In genomic region chr19:53870485-53870844, GRCh38 we compare ENCODE assay signal across 8 cellular contexts. TPM values are rescaled to one million over a fixed set of nuclear protein-coding genes. Genes with fewer than 3 reads are reported as not detected.
DNase-seq lines count a peak whose midpoint lies in the region; ATAC-seq and TF ChIP-seq lines count a peak whose summit lies in the region.

No MANE protein-coding gene starts in this region.

- peak overlapping the region; percentile 6 for H3K18ac ChIP-seq in neuronal stem cell (ENCODE audit: low read length)

- H3K27ac Mint-ChIP-seq in CD4-positive, CD25-positive, alpha-beta regulatory T cell = peak overlapping the region in 2 of 3 donors; percentile 63 to 80

- no peak for ATAC-seq in CD4-positive, CD25-positive, alpha-beta regulatory T cell (ENCODE audit: low read depth in 2 of 2)

- H3K79me1 ChIP-seq in neuronal stem cell (ENCODE audit: low read depth, low read length) = peaks cover 13% of the 10 kb centered on the region

- no peak overlapping the region for H2BK120ac ChIP-seq in neuronal stem cell (ENCODE audit: low read depth, low read length)

- peaks cover 25% of the 10 kb centered on the region for H3K36me3 ChIP-seq in CD4-positive, CD25-positive, alpha-beta regulatory T cell (ENCODE audit: control insufficient read depth, insufficient read depth, low read length)
- peaks cover 16% of the 10 kb centered on the region in 2 donors for H3K36me3 ChIP-seq in duodenal mucosa (ENCODE audit: control insufficient read depth in 1 of 2, insufficient read depth in 2 of 2, low read length in 2 of 2)
- peaks cover 20 to 48% of the 10 kb centered on the region in 2 donors for H3K36me3 ChIP-seq in neuronal stem cell (replicated peaks in 1 of 2; ENCODE audit: control insufficient read depth in 2 of 2, insufficient read depth in 2 of 2, low read length in 2 of 2)

- no peaks in the 10 kb centered on the region for H3K27me3 ChIP-seq in CD4-positive, CD25-positive, alpha-beta regulatory T cell (ENCODE audit: control insufficient read depth, insufficient read depth, low read length)
- H3K27me3 ChIP-seq in duodenal mucosa (ENCODE audit: control insufficient read depth in 1 of 2, insufficient read depth in 2 of 2, low read length in 2 of 2) (no peaks in the 10 kb centered on the region), neuronal stem cell (ENCODE audit: control insufficient read depth in 3 of 3, insufficient read depth in 3 of 3, low read depth in 1 of 3, low read length in 3 of 3) (no peaks in the 10 kb centered on the region), dorsolateral prefrontal cortex (no peaks in the 10 kb centered on the region)

- intact Hi-C loops in dorsolateral prefrontal cortex (cut with DNase I) (no loop called here), posterior vena cava (cut with DNase I) (no loop called here)

- H3K27me3 Mint-ChIP-seq in CD4-positive, CD25-positive, alpha-beta regulatory T cell = peaks cover 14% of the 10 kb centered on the region

- WGBS in neuronal stem cell (ENCODE audit: extremely low coverage in 2 of 2, insufficient read length in 2 of 2, insufficient replicate concordance in 1 of 2), 2 donors = no CpG with 5 or more reads among the region's 5 CpGs

- no peak overlapping the region for H2BK12ac ChIP-seq in neuronal stem cell (ENCODE audit: low read length)

- no peak overlapping the region for H2AK5ac ChIP-seq in neuronal stem cell (ENCODE audit: low read depth, low read length)

- peak overlapping the region; percentile 34 for H3K4me2 ChIP-seq in neuronal stem cell (ENCODE audit: insufficient read depth, low read length, poor library complexity, severe bottlenecking)

- peak overlapping the region; percentile 100 for H3K27ac ChIP-seq in CD4-positive, CD25-positive, alpha-beta regulatory T cell (ENCODE audit: insufficient read depth, low read length, poor library complexity, severe bottlenecking)
- H3K27ac ChIP-seq in duodenal mucosa (ENCODE audit: low read depth, low read length) = peak overlapping the region; percentile 52
- peak overlapping the region; percentile 61 for H3K27ac ChIP-seq in neuronal stem cell (replicated peaks; ENCODE audit: low read length)
- peak overlapping the region in 26 of 59 donors; percentile 1 to 97 (median 36) for H3K27ac ChIP-seq in dorsolateral prefrontal cortex

- TF ChIP-seq CTCF in dorsolateral prefrontal cortex (IDR thresholded peaks at IDR 0.05 in 54 of 56, conservative IDR thresholded peaks at IDR 0.05 in 2 of 56; ENCODE audit: low read depth in 1 of 56, partially characterized antibody in 56 of 56) = no peak

- H3K4me1 Mint-ChIP-seq in CD4-positive, CD25-positive, alpha-beta regulatory T cell = peaks cover 6 to 72% (median 47%) of the 10 kb centered on the region in 4 donors

- no peak overlapping the region for H2BK15ac ChIP-seq in neuronal stem cell (ENCODE audit: low read length)

- H2BK5ac ChIP-seq in neuronal stem cell (ENCODE audit: low read length) = no peak overlapping the region

- H3K36me3 Mint-ChIP-seq in CD4-positive, CD25-positive, alpha-beta regulatory T cell = peaks cover 27% of the 10 kb centered on the region

- H3K9me3 ChIP-seq in CD4-positive, CD25-positive, alpha-beta regulatory T cell (ENCODE audit: control insufficient read depth in 2 of 2, low read length in 2 of 2) = no peaks in the 10 kb centered on the region
- no peaks in the 10 kb centered on the region for H3K9me3 ChIP-seq in duodenal mucosa (ENCODE audit: control insufficient read depth in 1 of 2, low read length in 2 of 2)
- no peaks in the 10 kb centered on the region for H3K9me3 ChIP-seq in neuronal stem cell (replicated peaks in 1 of 2; ENCODE audit: control insufficient read depth in 2 of 2, insufficient read depth in 1 of 2, low read depth in 1 of 2, low read length in 2 of 2)

- DNase-seq in CD4-positive, CD25-positive, alpha-beta regulatory T cell = no peak
- DNase-seq in NOMO-1 (lab: John Stamatoyannopoulos, UW; ENCODE audit: unreplicated experiment in 2 of 2) (peak; percentile 86 to 88), neuronal stem cell (ENCODE audit: low spot score) (no peak), dorsolateral prefrontal cortex (no peak), posterior vena cava (ENCODE audit: low spot score) (no peak), NCI-H1436 treated with DMSO at 0.1 percent for 48 hours (lab: John Stamatoyannopoulos, UW) (no peak)
- no peak for DNase-seq in stimulated activated CD4-positive, alpha-beta T cell treated with anti-CD3 and anti-CD28 coated beads, Interleukin-4, amount 100 ng/mL, for 24 hours

- H3K14ac ChIP-seq in neuronal stem cell (ENCODE audit: low read length) = no peak overlapping the region

- H3K4me3 Mint-ChIP-seq in CD4-positive, CD25-positive, alpha-beta regulatory T cell = peak overlapping the region; percentile 40 to 80 (median 74)

- H2AFZ ChIP-seq in neuronal stem cell (ENCODE audit: low read length) = no peak overlapping the region

- no peak overlapping the region for H3K4ac ChIP-seq in neuronal stem cell (ENCODE audit: low read length)

- peaks cover 0 to 4% (median 0%) of the 10 kb centered on the region in 7 donors for H3K9me3 Mint-ChIP-seq in CD4-positive, CD25-positive, alpha-beta regulatory T cell

- H3K4me1 ChIP-seq in CD4-positive, CD25-positive, alpha-beta regulatory T cell (ENCODE audit: control insufficient read depth, insufficient read depth, low read length, poor library complexity, severe bottlenecking) = peaks cover 57% of the 10 kb centered on the region
- H3K4me1 ChIP-seq in duodenal mucosa (ENCODE audit: control insufficient read depth in 1 of 2, insufficient read depth in 2 of 2, low read length in 2 of 2) (peaks cover 19 to 43% of the 10 kb centered on the region in 2 donors), neuronal stem cell (ENCODE audit: control insufficient read depth in 2 of 2, insufficient read depth in 1 of 2, low read depth in 1 of 2, low read length in 2 of 2) (peaks cover 6 to 13% of the 10 kb centered on the region in 2 donors)

- peak overlapping the region; percentile 23 to 43 for H3K9ac ChIP-seq in duodenal mucosa (ENCODE audit: low read depth in 1 of 2, low read length in 2 of 2)
- H3K9ac ChIP-seq in neuronal stem cell (ENCODE audit: low read depth, low read length, poor library complexity) = no peak overlapping the region

- no peak overlapping the region for H4K8ac ChIP-seq in neuronal stem cell (ENCODE audit: low read depth, low read length)

- H4K91ac ChIP-seq in neuronal stem cell (ENCODE audit: low read depth, low read length, poor library complexity) = no peak overlapping the region

- H3K23ac ChIP-seq in neuronal stem cell (ENCODE audit: low read depth, low read length, poor library complexity) = no peak overlapping the region

- no peak overlapping the region for H3K4me3 ChIP-seq in CD4-positive, CD25-positive, alpha-beta regulatory T cell (ENCODE audit: low read depth, low read length)
- H3K4me3 ChIP-seq in duodenal mucosa (ENCODE audit: low read depth in 1 of 2, low read length in 2 of 2) (peak overlapping the region; percentile 48 to 54), neuronal stem cell (ENCODE audit: low read length in 2 of 2) (peak overlapping the region; percentile 26 to 55), dorsolateral prefrontal cortex (peak overlapping the region in 13 of 59 donors; percentile 3 to 39 (median 19))

RNA-seq across cellular contexts. Expression of gene MYADM, which starts 2.8 kb away (rescaled TPM):
- 280 TPM for total RNA-seq in CD4-positive, CD25-positive, alpha-beta regulatory T cell
- polyA plus RNA-seq in CD4-positive, CD25-positive, alpha-beta regulatory T cell = 10 to 100 TPM; 26.1 to 36.3 (median 35.5) TPM
- 113 TPM for polyA plus RNA-seq in neuronal stem cell (2013, experiment 1 of 2)
- 114 TPM for polyA plus RNA-seq in neuronal stem cell (2013, experiment 2 of 2)
- total RNA-seq in dorsolateral prefrontal cortex (10 to 100 TPM; 34.7 to 86.2 (median 66.1) TPM), posterior vena cava (100 to 1,000 TPM; 360 to 372 TPM)

RNA-seq across cellular contexts. Expression of gene PRKCG, which starts 11.5 kb away (rescaled TPM):
- total RNA-seq in CD4-positive, CD25-positive, alpha-beta regulatory T cell = not detected
- polyA plus RNA-seq in CD4-positive, CD25-positive, alpha-beta regulatory T cell = not detected
- 9.0 TPM for polyA plus RNA-seq in neuronal stem cell (2013, experiment 1 of 2)
- polyA plus RNA-seq in neuronal stem cell (2013, experiment 2 of 2) = 8.8 TPM
- total RNA-seq in dorsolateral prefrontal cortex = 100 to 1,000 TPM in 10 of 120 experiments, 10 to 100 TPM in 110; 20.3 to 131 (median 70.1) TPM
- total RNA-seq in posterior vena cava = under 1 TPM in 1 of 2 donors, not detected in 1; 0.48 TPM

RNA-seq across cellular contexts. Expression of gene CACNG7, which starts 38.6 kb away (rescaled TPM):
- not detected for total RNA-seq in CD4-positive, CD25-positive, alpha-beta regulatory T cell
- polyA plus RNA-seq in CD4-positive, CD25-positive, alpha-beta regulatory T cell = not detected
- polyA plus RNA-seq in neuronal stem cell (2013, experiment 1 of 2) = 121 TPM
- polyA plus RNA-seq in neuronal stem cell (2013, experiment 2 of 2) = 117 TPM
- 100 to 1,000 TPM in 11 of 120 experiments, 10 to 100 TPM in 109; 48.4 to 114 (median 84.9) TPM for total RNA-seq in dorsolateral prefrontal cortex
- not detected for total RNA-seq in posterior vena cava

RNA-seq across cellular contexts. Expression of gene NLRP12, which starts 46.4 kb away (rescaled TPM):
- total RNA-seq in CD4-positive, CD25-positive, alpha-beta regulatory T cell = not detected
- not detected for polyA plus RNA-seq in CD4-positive, CD25-positive, alpha-beta regulatory T cell
- 0.03 TPM for polyA plus RNA-seq in neuronal stem cell (2013, experiment 1 of 2)
- 0.01 TPM for polyA plus RNA-seq in neuronal stem cell (2013, experiment 2 of 2)
- total RNA-seq in dorsolateral prefrontal cortex (1 to 10 TPM in 1 of 120 experiments, under 1 TPM in 80, not detected in 39; 0.10 to 1.3 (median 0.25) TPM), posterior vena cava (1 to 10 TPM; 1.8 to 2.0 TPM)

Comparison
In these comparisons a context has a peak if more than half of its experiments do, and no peak if none do; other contexts are left out.
1. DNase-seq: peak in NOMO-1 (2 of 2); none in CD4-positive, CD25-positive, alpha-beta regulatory T cell (0 of 3), neuronal stem cell (single experiment), stimulated activated CD4-positive, alpha-beta T cell treated with anti-CD3 and anti-CD28 coated beads, Interleukin-4, amount 100 ng/mL, for 24 hours (single experiment), dorsolateral prefrontal cortex (0 of 10), posterior vena cava (single experiment) and NCI-H1436 treated with DMSO at 0.1 percent for 48 hours (single experiment).
2. RNA of gene PRKCG, which starts 11.5 kb away (total RNA-seq): 20.3 to 131 TPM in dorsolateral prefrontal cortex; 0.48 TPM in posterior vena cava and not detected in CD4-positive, CD25-positive, alpha-beta regulatory T cell (single experiment); every median in the first group is over 10 times any median in the second.
3. RNA of gene CACNG7, which starts 38.6 kb away (total RNA-seq): 48.4 to 114 TPM in dorsolateral prefrontal cortex; not detected in posterior vena cava and not detected in CD4-positive, CD25-positive, alpha-beta regulatory T cell (single experiment); every median in the first group is over 10 times any median in the second.